ENCODE assay signal across 17 cellular contexts in the genomic region with DNA sequence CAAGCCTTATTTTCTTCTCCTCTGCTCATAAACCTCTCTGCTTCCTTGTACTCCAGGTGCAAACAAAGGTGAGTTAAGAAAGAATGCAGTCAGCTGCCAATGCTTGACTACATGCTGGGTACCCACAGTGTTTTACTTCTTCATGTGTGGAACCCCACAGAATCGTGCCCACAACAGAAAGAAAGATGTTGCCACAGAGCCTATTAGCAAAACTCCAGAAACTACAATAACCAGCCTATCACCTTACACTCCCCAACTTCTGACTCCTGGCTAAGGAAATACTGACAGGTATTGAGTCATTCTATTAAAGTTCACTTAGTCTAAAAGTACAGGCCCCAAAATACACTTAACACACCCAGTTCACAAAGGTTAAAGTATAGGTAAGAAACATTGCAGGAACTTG. TPM values are rescaled to one million over a fixed set of nuclear protein-coding genes. Genes with fewer than 3 reads are reported as not detected.
A peak's percentile ranks its signal among the peaks of the same experiment; 100 is the strongest.
DNase-seq lines count a peak whose midpoint lies in the region; ATAC-seq and TF ChIP-seq lines count a peak whose summit lies in the region.
"Had no signal": no experiment of that assay in that cellular context is flagged by ENCODE, and none has a peak within 500 bp of the region (broad histone marks: within the 10 kb centered on the region; RNA-seq: fewer than 3 reads in every experiment).

No MANE protein-coding gene starts in this region.

- no peaks in the 10 kb centered on the region for H3K27me3 Mint-ChIP-seq in activated T-cell treated with anti-CD3 and anti-CD28 coated beads, Interleukin-2, amount 50 U/mL, for 72 hours (ENCODE audit: low read depth)
- H3K27me3 Mint-ChIP-seq in type B pancreatic cell = no peaks in the 10 kb centered on the region
- no peaks in the 10 kb centered on the region for H3K27me3 Mint-ChIP-seq in HFFc6 (ENCODE audit: insufficient read depth)
- H3K27me3 Mint-ChIP-seq: activated CD4-positive, alpha-beta memory T cell treated with anti-CD3 and anti-CD28 coated beads for 36 hours had no signal

- intact Hi-C loops in body of pancreas (cut with DNase I) (no loop called here), left lung (cut with DNase I) (no loop called here)

- H3K4me1 Mint-ChIP-seq in activated T-cell treated with anti-CD3 and anti-CD28 coated beads, Interleukin-2, amount 50 U/mL, for 72 hours (ENCODE audit: low read depth) = peaks cover 53% of the 10 kb centered on the region
- H3K4me1 Mint-ChIP-seq in type B pancreatic cell (ENCODE audit: unreplicated experiment) (peaks cover 32% of the 10 kb centered on the region), HFFc6 (ENCODE audit: low read depth) (peaks cover 14% of the 10 kb centered on the region)

- WGBS in body of pancreas, 2 donors = 25 to 43% methylated on average over 1 of the region's 1 CpG

- peak; percentile 57 to 63 for ATAC-seq in activated T-cell treated with anti-CD3 and anti-CD28 coated beads, Interleukin-2, amount 50 U/mL, for 72 hours (replicated peaks in 1 of 2)
- ATAC-seq in body of pancreas (peak; percentile 52), left lung (peak; percentile 85), GM21360 (IDR thresholded peaks at IDR 0.05; ENCODE audit: unreplicated experiment) (no peak)

- peak overlapping the region; percentile 71 for H3K27ac Mint-ChIP-seq in activated T-cell treated with anti-CD3 and anti-CD28 coated beads, Interleukin-2, amount 50 U/mL, for 72 hours
- H3K27ac Mint-ChIP-seq in type B pancreatic cell = peak overlapping the region; percentile 94
- no peak overlapping the region for H3K27ac Mint-ChIP-seq in HFFc6
- H3K27ac Mint-ChIP-seq: activated CD4-positive, alpha-beta memory T cell treated with anti-CD3 and anti-CD28 coated beads for 36 hours had no signal

- no peaks in the 10 kb centered on the region for H3K27me3 ChIP-seq in body of pancreas
- H3K27me3 ChIP-seq in left lung = no peaks in the 10 kb centered on the region

- DNase-seq in activated T-cell treated with anti-CD3 and anti-CD28 coated beads, Interleukin-2, amount 50 U/mL, for 72 hours = no peak
- DNase-seq in activated T-cell treated with anti-CD3 and anti-CD28 coated beads, Interleukin-2, amount 50 U/mL, for 48 hours = no peak
- DNase-seq in body of pancreas = no peak
- DNase-seq in left lung = no peak
- DNase-seq in type B pancreatic cell (ENCODE audit: extremely low spot score, unreplicated experiment) = no peak
- no peak for DNase-seq in HFFc6
- DNase-seq in GM19240 (ENCODE audit: insufficient read length, low spot score) = no peak
- DNase-seq: activated CD4-positive, alpha-beta memory T cell treated with anti-CD3 and anti-CD28 coated beads for 36 hours; GF-D8; GOT3; Kasumi-1; NCI-H1930; NCI-H774; nucleus accumbens; SIG-M5 had no signal

- no peak for TF ChIP-seq POLR2A in body of pancreas (IDR thresholded peaks at IDR 0.05)

- peaks cover 19% of the 10 kb centered on the region for H3K4me1 ChIP-seq in body of pancreas
- H3K4me1 ChIP-seq in left lung = peaks cover 4 to 7% of the 10 kb centered on the region in 2 donors

- no peak overlapping the region for H3K4me3 ChIP-seq in body of pancreas
- H3K4me3 ChIP-seq in left lung = no peak overlapping the region
- H3K4me3 ChIP-seq: skin epidermis had no signal

- H3K36me3 ChIP-seq in body of pancreas (replicated peaks in 1 of 2; ENCODE audit: insufficient read depth in 1 of 2, low read depth in 2 of 2) = no peaks in the 10 kb centered on the region
- H3K36me3 ChIP-seq in left lung = no peaks in the 10 kb centered on the region

- H3K9me3 Mint-ChIP-seq in activated T-cell treated with anti-CD3 and anti-CD28 coated beads, Interleukin-2, amount 50 U/mL, for 72 hours = no peaks in the 10 kb centered on the region
- H3K9me3 Mint-ChIP-seq in type B pancreatic cell (no peaks in the 10 kb centered on the region), HFFc6 (no peaks in the 10 kb centered on the region)
- H3K9me3 Mint-ChIP-seq: activated CD4-positive, alpha-beta memory T cell treated with anti-CD3 and anti-CD28 coated beads for 36 hours had no signal

- no peaks in the 10 kb centered on the region for H3K9me3 ChIP-seq in body of pancreas
- H3K9me3 ChIP-seq in left lung = no peaks in the 10 kb centered on the region

- peak overlapping the region in 2 of 4 donors; percentile 25 to 28 for H3K27ac ChIP-seq in body of pancreas
- peak overlapping the region; percentile 45 to 59 for H3K27ac ChIP-seq in left lung
- H3K27ac ChIP-seq: skin epidermis had no signal

- peak overlapping the region in 1 of 2 donors; percentile 2 for H3K4me3 Mint-ChIP-seq in activated T-cell treated with anti-CD3 and anti-CD28 coated beads, Interleukin-2, amount 50 U/mL, for 72 hours
- peak overlapping the region; percentile 35 for H3K4me3 Mint-ChIP-seq in type B pancreatic cell
- no peak overlapping the region for H3K4me3 Mint-ChIP-seq in HFFc6
- H3K4me3 Mint-ChIP-seq: activated CD4-positive, alpha-beta memory T cell treated with anti-CD3 and anti-CD28 coated beads for 36 hours had no signal

- H3K36me3 Mint-ChIP-seq in activated T-cell treated with anti-CD3 and anti-CD28 coated beads, Interleukin-2, amount 50 U/mL, for 72 hours (ENCODE audit: insufficient read depth in 2 of 2) = peaks cover 3 to 5% of the 10 kb centered on the region in 2 donors
- no peaks in the 10 kb centered on the region for H3K36me3 Mint-ChIP-seq in type B pancreatic cell
- peaks cover 14% of the 10 kb centered on the region for H3K36me3 Mint-ChIP-seq in HFFc6 (ENCODE audit: low read depth)

- TF ChIP-seq CTCF in body of pancreas (IDR thresholded peaks at IDR 0.05) (no peak), left lung (IDR thresholded peaks at IDR 0.05) (no peak), type B pancreatic cell (conservative IDR thresholded peaks at IDR 0.05) (no peak), HFFc6 (IDR thresholded peaks at IDR 0.05) (no peak)

RNA-seq across cellular contexts. Expression of gene CCDC89, which starts 56.9 kb away (rescaled TPM):
- total RNA-seq in activated T-cell treated with anti-CD3 and anti-CD28 coated beads, Interleukin-2, amount 50 U/mL, for 72 hours = under 1 TPM; 0.22 to 0.90 TPM
- not detected for total RNA-seq in body of pancreas
- total RNA-seq in left lung = 1 to 10 TPM; 1.5 to 2.5 TPM
- 0.19 and 0.77 TPM in 2 replicates for total RNA-seq in type B pancreatic cell (ENCODE audit: low replicate concordance)
- 1 to 10 TPM; 1.7 to 3.5 (median 2.8) TPM for total RNA-seq in HFFc6 (2021; fragmentation: NEBNext Ultra II Directional; extraction: Animal tissue kit (Norgen Biotek cat#: 25700))
- total RNA-seq: activated CD4-positive, alpha-beta memory T cell treated with anti-CD3 and anti-CD28 coated beads for 36 hours had no signal
